In genomic region chr2:232697807-232698110, GRCh38 we compare ENCODE assay signal across 8 cellular contexts. TPM values are rescaled to one million over a fixed set of nuclear protein-coding genes. Genes with fewer than 3 reads are reported as not detected.
DNase-seq lines count a peak whose midpoint lies in the region; ATAC-seq and TF ChIP-seq lines count a peak whose summit lies in the region.

No MANE protein-coding gene starts in this region.

- intact Hi-C loops in ascending aorta (cut with DNase I): loop anchor here (1.0 to 2.0 kb wide), 5 partner anchors 29 to 554 kb away; partner anchors contain the start of genes ATG16L1, EFHD1, EIF4E2 and TIGD1
- intact Hi-C loops in testis (cut with DNase I; ENCODE audit: low total_unique reads): no loop called here

- H3K9me3 ChIP-seq in ascending aorta: no peaks in the 10 kb centered on the region
- H3K9me3 ChIP-seq in testis: no peaks in the 10 kb centered on the region

- 0 to 1% methylated on average over 6 to 11 of the region's 11 CpGs for WGBS in testis, 2 donors

- ATAC-seq in GM18909 (IDR thresholded peaks at IDR 0.05; ENCODE audit: poor library complexity, unreplicated experiment) (peak; percentile 32), HG03457 (IDR thresholded peaks at IDR 0.05; ENCODE audit: unreplicated experiment) (peak; percentile 15), left lobe of liver (peak; percentile 36), HG02852 (IDR thresholded peaks at IDR 0.05; ENCODE audit: unreplicated experiment) (no peak), HG03565 (IDR thresholded peaks at IDR 0.05; ENCODE audit: unreplicated experiment) (no peak)

- H3K27ac ChIP-seq in ascending aorta (peak overlapping the region; percentile 93 to 96), testis (peak overlapping the region; percentile 93 to 98)

- DNase-seq in ascending aorta (ENCODE audit: low spot score in 2 of 2) (peak in 1 of 2 donors; percentile 69), left lobe of liver (ENCODE audit: low spot score) (no peak), testis (peak; percentile 55), NCI-H2171 treated with DMSO at 0.1 percent for 48 hours (lab: John Stamatoyannopoulos, UW) (no peak)

- H3K4me1 ChIP-seq in ascending aorta (peaks cover 7 to 25% of the 10 kb centered on the region in 2 donors), testis (peaks cover 21% of the 10 kb centered on the region)

- H3K4me3 ChIP-seq in ascending aorta (peak overlapping the region; percentile 83 to 98), testis (peak overlapping the region; percentile 95 to 96)

- no peaks in the 10 kb centered on the region for H3K27me3 ChIP-seq in ascending aorta
- no peaks in the 10 kb centered on the region for H3K27me3 ChIP-seq in testis

- H3K36me3 ChIP-seq in ascending aorta: no peaks in the 10 kb centered on the region
- no peaks in the 10 kb centered on the region for H3K36me3 ChIP-seq in testis (ENCODE audit: low read depth, missing control alignments)

- TF ChIP-seq POLR2A in testis (IDR thresholded peaks at IDR 0.05): no peak

- TF ChIP-seq CTCF in ascending aorta (IDR thresholded peaks at IDR 0.05): no peak
- no peak for TF ChIP-seq CTCF in testis (IDR thresholded peaks at IDR 0.05)

RNA-seq across cellular contexts. Expression of gene GIGYF2, which starts 0.6 kb away (rescaled TPM):
- total RNA-seq in ascending aorta (27.5 TPM), left lobe of liver (27.8 TPM), testis (100 to 1,000 TPM; 150 to 173 TPM)
- 107 TPM for polyA plus RNA-seq in testis (ENCODE audit: insufficient read depth, low read depth, low replicate concordance)

Comparison
In these comparisons a context has a peak if more than half of its experiments do, and no peak if none do; other contexts are left out.
1. ATAC-seq: peak in GM18909 (single experiment), HG03457 (single experiment) and left lobe of liver (single experiment); none in HG02852 (single experiment) and HG03565 (single experiment).